Comparison of ENCODE assay signal across 9 cellular contexts in the genomic region with DNA sequence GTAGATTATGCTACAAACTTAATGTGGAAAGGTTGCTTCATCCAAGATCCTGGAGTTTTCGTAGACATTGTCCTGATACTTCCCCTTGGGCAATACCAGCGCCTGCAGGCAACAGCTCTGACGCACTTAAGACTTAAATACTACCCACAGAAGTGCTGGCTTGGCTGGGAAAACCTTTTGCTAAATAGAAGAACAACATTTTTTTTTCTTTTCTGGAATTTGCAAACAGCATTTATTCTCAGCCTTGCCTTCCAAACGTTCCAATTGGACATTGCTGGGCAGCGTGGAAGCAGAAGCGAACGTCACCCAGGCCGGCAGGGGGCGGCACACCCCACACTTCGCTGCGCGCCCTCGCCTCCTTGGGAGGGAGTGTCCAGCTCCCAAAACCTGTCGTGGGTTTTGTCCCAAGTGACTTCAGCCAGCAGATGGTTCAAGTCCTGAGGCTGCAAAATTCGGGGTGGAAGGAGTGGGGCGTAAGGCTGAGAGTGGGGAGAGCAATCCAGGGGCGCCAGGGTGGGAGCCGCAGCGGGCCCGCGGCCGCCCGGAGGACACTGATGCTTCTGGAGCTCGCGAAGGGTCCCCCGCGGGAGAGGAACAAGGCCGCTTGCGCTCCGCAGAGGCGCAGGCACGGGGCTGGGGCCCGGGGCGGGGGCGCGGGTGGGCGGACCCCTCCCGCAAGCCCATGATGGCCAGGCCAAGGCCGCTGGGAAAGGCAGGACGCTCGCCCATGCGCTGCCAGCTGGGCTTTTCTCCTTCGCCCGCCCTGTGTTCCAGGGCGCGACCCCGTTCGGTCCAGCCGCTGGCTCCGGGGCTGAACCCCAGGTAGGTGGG.
DNase-seq lines count a peak whose midpoint lies in the region; ATAC-seq and TF ChIP-seq lines count a peak whose summit lies in the region.
"Had no signal": no experiment of that assay in that cellular context is flagged by ENCODE, and none has a peak within 500 bp of the region (broad histone marks: within the 10 kb centered on the region; RNA-seq: fewer than 3 reads in every experiment).

No MANE protein-coding gene starts in this region.

- H3K9me3 Mint-ChIP-seq in activated CD8-positive, alpha-beta T cell treated with anti-CD3 and anti-CD28 coated beads for 36 hours: no peaks in the 10 kb centered on the region

- intact Hi-C loops in activated CD8-positive, alpha-beta T cell treated with anti-CD3 and anti-CD28 coated beads for 36 hours (cut with micrococcal nuclease): loop anchor here (1.0 to 10.0 kb wide), 2 partner anchors 184 to 441 kb away; no protein-coding TSS in a partner anchor

- DNase-seq in NCI-H526 (lab: John Stamatoyannopoulos, UW) (peak; percentile 31 to 64), NCI-H526 treated with DMSO at 0.1 percent for 48 hours (lab: John Stamatoyannopoulos, UW) (no peak), NCI-H2196 (lab: John Stamatoyannopoulos, UW; ENCODE audit: unreplicated experiment) (peak; percentile 33), medulla oblongata (ENCODE audit: extremely low spot score) (peak; percentile 81)
- peak; percentile 51 for DNase-seq in activated CD8-positive, alpha-beta T cell treated with anti-CD3 and anti-CD28 coated beads for 36 hours
- peak; percentile 13 for DNase-seq in effector CD8-positive, alpha-beta T cell (lab: John Stamatoyannopoulos, UW)
- peak; percentile 18 to 45 (median 21) for DNase-seq in stimulated activated CD4-positive, alpha-beta T cell treated with anti-CD3 and anti-CD28 coated beads, TNF-alpha, amount 100 ng/mL, for 1 hour (ENCODE audit: low read depth in 3 of 3, low spot score in 1 of 3)
- DNase-seq: DND-41 had no signal

- no peak overlapping the region for H3K27ac Mint-ChIP-seq in activated CD8-positive, alpha-beta T cell treated with anti-CD3 and anti-CD28 coated beads for 36 hours

- no peaks in the 10 kb centered on the region for H3K4me1 Mint-ChIP-seq in activated CD8-positive, alpha-beta T cell treated with anti-CD3 and anti-CD28 coated beads for 36 hours (ENCODE audit: low read depth)

- POLR2A ChIA-PET in activated CD8-positive, alpha-beta T cell treated with anti-CD3 and anti-CD28 coated beads for 36 hours (lab: Charles Lee): interaction anchor here (0.6 to 1.2 kb wide), 2 partner anchors 454 to 478 kb away, joined by 3 read pairs; no protein-coding TSS in a partner anchor

- H3K27me3 Mint-ChIP-seq in activated CD8-positive, alpha-beta T cell treated with anti-CD3 and anti-CD28 coated beads for 36 hours: peaks cover 29% of the 10 kb centered on the region

- CTCF ChIA-PET in activated CD8-positive, alpha-beta T cell treated with anti-CD3 and anti-CD28 coated beads for 36 hours (lab: Charles Lee): interaction anchor here (0.6 to 13.4 kb wide), 29 partner anchors 9 to 449 kb away, joined by 3 to 259 read pairs (median 4); partner anchors contain the start of gene MAP3K4

- peak; percentile 89 for TF ChIP-seq CTCF in activated CD8-positive, alpha-beta T cell treated with anti-CD3 and anti-CD28 coated beads for 36 hours (IDR thresholded peaks at IDR 0.05)

- ATAC-seq in HG02970 (IDR thresholded peaks at IDR 0.05; ENCODE audit: low FRiP score, unreplicated experiment): peak; percentile 69
- peak; percentile 73 for ATAC-seq in activated CD8-positive, alpha-beta T cell treated with anti-CD3 and anti-CD28 coated beads for 36 hours

- H3K4me3 Mint-ChIP-seq in activated CD8-positive, alpha-beta T cell treated with anti-CD3 and anti-CD28 coated beads for 36 hours: peak overlapping the region; percentile 28

- no peaks in the 10 kb centered on the region for H3K36me3 Mint-ChIP-seq in activated CD8-positive, alpha-beta T cell treated with anti-CD3 and anti-CD28 coated beads for 36 hours (ENCODE audit: low read depth)
